9 cellular contexts compared by ENCODE assay signal in genomic region chr6:26421259-26422144, GRCh38. TPM values are rescaled to one million over a fixed set of nuclear protein-coding genes. Genes with fewer than 3 reads are reported as not detected.
A peak's percentile ranks its signal among the peaks of the same experiment; 100 is the strongest.
DNase-seq lines count a peak whose midpoint lies in the region; ATAC-seq and TF ChIP-seq lines count a peak whose summit lies in the region.
"Had no signal": no experiment of that assay in that cellular context is flagged by ENCODE, and none has a peak within 500 bp of the region (broad histone marks: within the 10 kb centered on the region; RNA-seq: fewer than 3 reads in every experiment).

No MANE protein-coding gene starts in this region.

- peak overlapping the region; percentile 81 for H3K4me3 ChIP-seq in CD8-positive, alpha-beta memory T cell (ENCODE audit: low read length)
- H3K4me3 ChIP-seq in left lung, result peak overlapping the region; percentile 63 to 82

- POLR2A ChIA-PET in CD8-positive, alpha-beta memory T cell (lab: Charles Lee), result no interaction called here
- POLR2A ChIA-PET in activated CD4-positive, alpha-beta T cell treated with anti-CD3 and anti-CD28 coated beads, Interleukin-2, amount 10 ng/mL, durations not matched to agents 7 days and 5 days (lab: Charles Lee), result interaction anchor here (0.6 kb wide), 1 partner anchor 56 kb away, joined by 4 read pairs; no protein-coding TSS in a partner anchor

- ATAC-seq in GM19395 (IDR thresholded peaks at IDR 0.05; ENCODE audit: unreplicated experiment) (peak; percentile 96), HG03460 (IDR thresholded peaks at IDR 0.05; ENCODE audit: unreplicated experiment) (peak; percentile 91), left lung (peak; percentile 99)

- CTCF ChIA-PET in CD8-positive, alpha-beta memory T cell (lab: Charles Lee), result interaction anchor here (0.9 kb wide), 1 partner anchor 58 kb away, joined by 3 read pairs; no protein-coding TSS in a partner anchor
- CTCF ChIA-PET in activated CD4-positive, alpha-beta T cell treated with anti-CD3 and anti-CD28 coated beads, Interleukin-2, amount 10 ng/mL, durations not matched to agents 7 days and 5 days (lab: Charles Lee), result interaction anchor here (0.8 kb wide), 1 partner anchor 88 kb away, joined by 3 read pairs; no protein-coding TSS in a partner anchor

- H3K9me3 Mint-ChIP-seq in CD8-positive, alpha-beta memory T cell, result peaks cover 0 to 6% (median 4%) of the 10 kb centered on the region in 5 donors
- H3K9me3 Mint-ChIP-seq in activated CD4-positive, alpha-beta T cell treated with anti-CD3 and anti-CD28 coated beads, Interleukin-2, amount 10 ng/mL, durations not matched to agents 7 days and 5 days, result peaks cover 22% of the 10 kb centered on the region
- H3K9me3 Mint-ChIP-seq: activated naive CD4-positive, alpha-beta T cell treated with anti-CD3 and anti-CD28 coated beads, Interleukin-2, amount 50 U/mL, for 24 hours had no signal

- H3K4me1 ChIP-seq in CD8-positive, alpha-beta memory T cell (ENCODE audit: insufficient read depth, low read length), result peaks cover 12% of the 10 kb centered on the region
- H3K4me1 ChIP-seq in left lung, result peaks cover 11 to 23% of the 10 kb centered on the region in 2 donors

- H3K9me3 ChIP-seq in CD8-positive, alpha-beta memory T cell (ENCODE audit: low read length), result no peaks in the 10 kb centered on the region
- peaks cover 0 to 7% of the 10 kb centered on the region in 2 donors for H3K9me3 ChIP-seq in left lung

- intact Hi-C loops in left lung (cut with DNase I), result no loop called here

- peaks cover 12 to 32% (median 18%) of the 10 kb centered on the region in 3 donors for H3K4me1 Mint-ChIP-seq in CD8-positive, alpha-beta memory T cell
- H3K4me1 Mint-ChIP-seq in activated CD4-positive, alpha-beta T cell treated with anti-CD3 and anti-CD28 coated beads, Interleukin-2, amount 10 ng/mL, durations not matched to agents 7 days and 5 days, result peaks cover 6% of the 10 kb centered on the region
- H3K4me1 Mint-ChIP-seq: activated naive CD4-positive, alpha-beta T cell treated with anti-CD3 and anti-CD28 coated beads, Interleukin-2, amount 50 U/mL, for 24 hours had no signal

- no peaks in the 10 kb centered on the region for H3K27me3 ChIP-seq in CD8-positive, alpha-beta memory T cell (ENCODE audit: insufficient read depth, low read length, poor library complexity, severe bottlenecking)
- no peaks in the 10 kb centered on the region for H3K27me3 ChIP-seq in left lung

- no peak overlapping the region for H3K27ac Mint-ChIP-seq in CD8-positive, alpha-beta memory T cell
- no peak overlapping the region for H3K27ac Mint-ChIP-seq in activated CD4-positive, alpha-beta T cell treated with anti-CD3 and anti-CD28 coated beads, Interleukin-2, amount 10 ng/mL, durations not matched to agents 7 days and 5 days
- H3K27ac Mint-ChIP-seq: activated naive CD4-positive, alpha-beta T cell treated with anti-CD3 and anti-CD28 coated beads, Interleukin-2, amount 50 U/mL, for 24 hours had no signal

- H3K27ac ChIP-seq in CD8-positive, alpha-beta memory T cell (ENCODE audit: low read depth, low read length), result peak overlapping the region; percentile 83
- H3K27ac ChIP-seq in left lung, result peak overlapping the region; percentile 79 to 96

- no peaks in the 10 kb centered on the region for H3K27me3 Mint-ChIP-seq in CD8-positive, alpha-beta memory T cell
- H3K27me3 Mint-ChIP-seq in activated CD4-positive, alpha-beta T cell treated with anti-CD3 and anti-CD28 coated beads, Interleukin-2, amount 10 ng/mL, durations not matched to agents 7 days and 5 days, result no peaks in the 10 kb centered on the region
- H3K27me3 Mint-ChIP-seq: activated naive CD4-positive, alpha-beta T cell treated with anti-CD3 and anti-CD28 coated beads, Interleukin-2, amount 50 U/mL, for 24 hours had no signal

- H3K4me3 Mint-ChIP-seq in CD8-positive, alpha-beta memory T cell, result no peak overlapping the region
- H3K4me3 Mint-ChIP-seq in activated CD4-positive, alpha-beta T cell treated with anti-CD3 and anti-CD28 coated beads, Interleukin-2, amount 10 ng/mL, durations not matched to agents 7 days and 5 days, result no peak overlapping the region
- H3K4me3 Mint-ChIP-seq: activated naive CD4-positive, alpha-beta T cell treated with anti-CD3 and anti-CD28 coated beads, Interleukin-2, amount 50 U/mL, for 24 hours had no signal

- H3K36me3 Mint-ChIP-seq in CD8-positive, alpha-beta memory T cell, result peaks cover 5 to 21% (median 7%) of the 10 kb centered on the region in 3 donors
- H3K36me3 Mint-ChIP-seq in activated CD4-positive, alpha-beta T cell treated with anti-CD3 and anti-CD28 coated beads, Interleukin-2, amount 10 ng/mL, durations not matched to agents 7 days and 5 days (ENCODE audit: low read depth), result peaks cover 19% of the 10 kb centered on the region

- no peak for TF ChIP-seq CTCF in left lung (IDR thresholded peaks at IDR 0.05)

- DNase-seq in CD8-positive, alpha-beta memory T cell, result peak; percentile 28 to 71 (median 65)
- DNase-seq in NCI-H526 treated with DMSO at 0.1 percent for 48 hours (lab: John Stamatoyannopoulos, UW), result peak; percentile 72
- peak; percentile 62 for DNase-seq in activated CD4-positive, alpha-beta T cell treated with anti-CD3 and anti-CD28 coated beads, Interleukin-2, amount 10 ng/mL, durations not matched to agents 7 days and 5 days
- DNase-seq in effector CD4-positive, alpha-beta T cell, result peak; percentile 41
- DNase-seq in left lung, result peak; percentile 67 to 91
- peak; percentile 23 to 27 for DNase-seq in stimulated activated CD4-positive, alpha-beta T cell treated with anti-CD3 and anti-CD28 coated beads, Interleukin-4, amount 100 ng/mL, for 4 hours

- no peaks in the 10 kb centered on the region for H3K36me3 ChIP-seq in CD8-positive, alpha-beta memory T cell (ENCODE audit: insufficient read depth, low read length)
- H3K36me3 ChIP-seq in left lung, result peaks cover 0 to 5% of the 10 kb centered on the region in 2 donors

RNA-seq across cellular contexts. Expression of gene BTN3A3, which starts 18.8 kb away (rescaled TPM):
- total RNA-seq in CD8-positive, alpha-beta memory T cell, result 10 to 100 TPM; 32.8 to 37.1 TPM
- 75.5 TPM for polyA plus RNA-seq in CD8-positive, alpha-beta memory T cell
- total RNA-seq in activated CD4-positive, alpha-beta T cell treated with anti-CD3 and anti-CD28 coated beads, Interleukin-2, amount 10 ng/mL, durations not matched to agents 7 days and 5 days, result 10 to 100 TPM; 58.5 to 65.3 TPM
- total RNA-seq in left lung, result 10 to 100 TPM; 41.1 to 54.7 TPM

RNA-seq across cellular contexts. Expression of gene BTN3A1, which starts 19.4 kb away (rescaled TPM):
- total RNA-seq in CD8-positive, alpha-beta memory T cell, result 10 to 100 TPM; 30.8 to 31.5 TPM
- polyA plus RNA-seq in CD8-positive, alpha-beta memory T cell, result 85.0 TPM
- 10 to 100 TPM; 87.9 to 94.0 TPM for total RNA-seq in activated CD4-positive, alpha-beta T cell treated with anti-CD3 and anti-CD28 coated beads, Interleukin-2, amount 10 ng/mL, durations not matched to agents 7 days and 5 days
- 10 to 100 TPM; 48.0 to 54.5 TPM for total RNA-seq in left lung

RNA-seq across cellular contexts. Expression of gene BTN2A1, which starts 36.3 kb away (rescaled TPM):
- 10 to 100 TPM; 24.0 to 26.4 TPM for total RNA-seq in CD8-positive, alpha-beta memory T cell
- polyA plus RNA-seq in CD8-positive, alpha-beta memory T cell, result 14.4 TPM
- total RNA-seq in activated CD4-positive, alpha-beta T cell treated with anti-CD3 and anti-CD28 coated beads, Interleukin-2, amount 10 ng/mL, durations not matched to agents 7 days and 5 days, result 10 to 100 TPM; 33.7 to 34.3 TPM
- total RNA-seq in left lung, result 10 to 100 TPM; 17.5 to 34.7 TPM

RNA-seq across cellular contexts. Expression of gene BTN2A2, which starts 38.6 kb away (rescaled TPM):
- 10 to 100 TPM; 18.0 to 19.0 TPM for total RNA-seq in CD8-positive, alpha-beta memory T cell
- polyA plus RNA-seq in CD8-positive, alpha-beta memory T cell, result 6.8 TPM
- 10 to 100 TPM; 12.4 to 12.7 TPM for total RNA-seq in activated CD4-positive, alpha-beta T cell treated with anti-CD3 and anti-CD28 coated beads, Interleukin-2, amount 10 ng/mL, durations not matched to agents 7 days and 5 days
- total RNA-seq in left lung, result 10 to 100 TPM; 16.6 to 21.0 TPM

RNA-seq across cellular contexts. Expression of gene BTN3A2, which starts 56.5 kb away (rescaled TPM):
- total RNA-seq in CD8-positive, alpha-beta memory T cell, result 10 to 100 TPM; 36.4 to 38.7 TPM
- polyA plus RNA-seq in CD8-positive, alpha-beta memory T cell, result 174 TPM
- total RNA-seq in activated CD4-positive, alpha-beta T cell treated with anti-CD3 and anti-CD28 coated beads, Interleukin-2, amount 10 ng/mL, durations not matched to agents 7 days and 5 days, result 100 to 1,000 TPM; 121 to 125 TPM
- 10 to 100 TPM; 72.7 to 96.4 TPM for total RNA-seq in left lung

Comparison
In these comparisons a context has a peak if more than half of its experiments do, and no peak if none do; other contexts are left out.
1. Peak in every context shown above with its lines: DNase-seq, ATAC-seq, H3K4me3 ChIP-seq and H3K27ac ChIP-seq.
2. DNase-seq: peak in every context shown above with its lines; median percentile 79 in left lung; 72 in NCI-H526 treated with DMSO at 0.1 percent for 48 hours; 65 in CD8-positive, alpha-beta memory T cell; 62 in activated CD4-positive, alpha-beta T cell treated with anti-CD3 and anti-CD28 coated beads, Interleukin-2, amount 10 ng/mL, durations not matched to agents 7 days and 5 days; 41 in effector CD4-positive, alpha-beta T cell; 25 in stimulated activated CD4-positive, alpha-beta T cell treated with anti-CD3 and anti-CD28 coated beads, Interleukin-4, amount 100 ng/mL, for 4 hours.